In the genomic region with DNA sequence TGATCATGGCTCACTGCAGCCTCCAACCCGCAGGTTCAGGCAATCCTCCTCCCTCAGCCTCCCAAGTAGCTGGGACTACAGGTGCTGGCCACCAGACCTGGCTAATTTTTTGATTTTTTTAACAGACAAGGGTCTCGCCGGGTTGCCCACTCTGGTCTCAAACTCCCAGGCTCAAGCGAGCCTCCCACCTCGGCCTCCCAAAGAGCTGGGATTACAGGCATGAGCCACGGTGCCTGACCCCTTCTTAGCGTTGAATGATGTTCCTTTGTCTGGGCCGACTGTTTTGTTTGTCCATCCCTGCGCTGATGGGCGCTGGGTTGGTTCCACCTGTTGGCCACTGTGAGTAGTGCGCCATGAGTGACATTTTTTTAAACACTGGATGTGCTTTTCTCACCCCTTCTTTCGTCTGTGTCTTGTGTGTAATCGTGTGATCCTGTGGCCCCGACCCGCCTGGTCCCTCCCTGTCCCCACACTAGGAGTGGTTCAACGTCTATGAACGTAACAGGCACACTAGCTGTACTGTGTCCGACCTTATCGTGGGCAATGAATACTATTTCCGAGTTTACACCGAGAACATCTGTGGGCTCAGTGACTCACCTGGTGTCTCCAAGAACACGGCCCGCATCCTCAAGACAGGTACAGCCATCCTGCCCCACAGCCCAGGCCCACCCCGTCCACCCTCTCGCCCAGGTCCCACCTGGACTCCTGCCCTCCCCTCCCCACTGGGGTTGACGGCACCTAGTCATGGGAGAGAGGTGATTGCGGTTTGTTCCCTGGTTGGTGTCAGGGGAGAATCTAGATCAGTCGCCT, we compare ENCODE assay signal across 9 cellular contexts. TPM values are rescaled to one million over a fixed set of nuclear protein-coding genes. Genes with fewer than 3 reads are reported as not detected.
DNase-seq lines count a peak whose midpoint lies in the region; ATAC-seq and TF ChIP-seq lines count a peak whose summit lies in the region.
"Had no signal": no experiment of that assay in that cellular context is flagged by ENCODE, and none has a peak within 500 bp of the region (broad histone marks: within the 10 kb centered on the region; RNA-seq: fewer than 3 reads in every experiment).

No MANE protein-coding gene starts in this region.

- POLR2A ChIA-PET in activated CD4-positive, alpha-beta T cell treated with anti-CD3 and anti-CD28 coated beads, Interleukin-2, amount 10 ng/mL, durations not matched to agents 7 days and 5 days (lab: Charles Lee): no interaction called here

- DNase-seq in DMS114 treated with DMSO at 0.1 percent for 48 hours (lab: John Stamatoyannopoulos, UW; ENCODE audit: unreplicated experiment): peak; percentile 34
- DNase-seq in NCI-H526 (lab: John Stamatoyannopoulos, UW): peak; percentile 62 to 83
- peak; percentile 69 for DNase-seq in activated CD4-positive, alpha-beta T cell treated with anti-CD3 and anti-CD28 coated beads, Interleukin-2, amount 10 ng/mL, durations not matched to agents 7 days and 5 days
- DNase-seq in effector CD8-positive, alpha-beta T cell (lab: John Stamatoyannopoulos, UW): peak; percentile 36
- DNase-seq in mesothelial cell of epicardium (ENCODE audit: low spot score in 2 of 2, unreplicated experiment in 2 of 2): peak in 1 of 2 experiments; percentile 71
- DNase-seq in stimulated activated CD8-positive, alpha-beta memory T cell treated with anti-CD3 and anti-CD28 coated beads, Interleukin-7, amount 100 ng/mL, for 24 hours (ENCODE audit: low read depth): peak; percentile 41

- ATAC-seq in HG02759 (IDR thresholded peaks at IDR 0.05; ENCODE audit: unreplicated experiment): peak; percentile 59
- ATAC-seq in HG03439 (IDR thresholded peaks at IDR 0.05; ENCODE audit: unreplicated experiment): no peak

- CTCF ChIA-PET in activated CD4-positive, alpha-beta T cell treated with anti-CD3 and anti-CD28 coated beads, Interleukin-2, amount 10 ng/mL, durations not matched to agents 7 days and 5 days (lab: Charles Lee): interaction anchor here (0.7 to 2.3 kb wide), 9 partner anchors 8 to 104 kb away, joined by 3 to 17 read pairs (median 5); no protein-coding TSS in a partner anchor

- no peaks in the 10 kb centered on the region for H3K36me3 Mint-ChIP-seq in activated CD4-positive, alpha-beta T cell treated with anti-CD3 and anti-CD28 coated beads, Interleukin-2, amount 10 ng/mL, durations not matched to agents 7 days and 5 days (ENCODE audit: low read depth)
- no peaks in the 10 kb centered on the region for H3K36me3 Mint-ChIP-seq in mesothelial cell of epicardium

- H3K4me1 Mint-ChIP-seq in activated CD4-positive, alpha-beta T cell treated with anti-CD3 and anti-CD28 coated beads, Interleukin-2, amount 10 ng/mL, durations not matched to agents 7 days and 5 days: peaks cover 15% of the 10 kb centered on the region
- H3K4me1 Mint-ChIP-seq in mesothelial cell of epicardium: peaks cover 10% of the 10 kb centered on the region

- H3K27ac Mint-ChIP-seq in activated CD4-positive, alpha-beta T cell treated with anti-CD3 and anti-CD28 coated beads, Interleukin-2, amount 10 ng/mL, durations not matched to agents 7 days and 5 days: no peak overlapping the region
- no peak overlapping the region for H3K27ac Mint-ChIP-seq in mesothelial cell of epicardium
- H3K27ac Mint-ChIP-seq: activated naive CD8-positive, alpha-beta T cell had no signal

- H3K9me3 Mint-ChIP-seq in activated CD4-positive, alpha-beta T cell treated with anti-CD3 and anti-CD28 coated beads, Interleukin-2, amount 10 ng/mL, durations not matched to agents 7 days and 5 days: no peaks in the 10 kb centered on the region
- H3K9me3 Mint-ChIP-seq in mesothelial cell of epicardium: no peaks in the 10 kb centered on the region

- peaks cover 9% of the 10 kb centered on the region for H3K27me3 Mint-ChIP-seq in activated CD4-positive, alpha-beta T cell treated with anti-CD3 and anti-CD28 coated beads, Interleukin-2, amount 10 ng/mL, durations not matched to agents 7 days and 5 days
- H3K27me3 Mint-ChIP-seq in mesothelial cell of epicardium (ENCODE audit: low read depth): peaks cover 2% of the 10 kb centered on the region

- TF ChIP-seq CTCF in mesothelial cell of epicardium (IDR thresholded peaks at IDR 0.05; ENCODE audit: unreplicated experiment): peak; percentile 92

- no peak overlapping the region for H3K4me3 Mint-ChIP-seq in activated CD4-positive, alpha-beta T cell treated with anti-CD3 and anti-CD28 coated beads, Interleukin-2, amount 10 ng/mL, durations not matched to agents 7 days and 5 days
- H3K4me3 Mint-ChIP-seq in mesothelial cell of epicardium: no peak overlapping the region
- H3K4me3 Mint-ChIP-seq: activated naive CD8-positive, alpha-beta T cell had no signal

RNA-seq across cellular contexts. Expression of gene EMC10, which starts 15.0 kb away (rescaled TPM):
- total RNA-seq in activated CD4-positive, alpha-beta T cell treated with anti-CD3 and anti-CD28 coated beads, Interleukin-2, amount 10 ng/mL, durations not matched to agents 7 days and 5 days: 10 to 100 TPM; 57.8 to 64.9 TPM
- 175 to 181 TPM (median 176 TPM) in 3 replicates for total RNA-seq in mesothelial cell of epicardium

RNA-seq across cellular contexts. Expression of gene GARIN5A, which starts 15.4 kb away (rescaled TPM):
- not detected for total RNA-seq in activated CD4-positive, alpha-beta T cell treated with anti-CD3 and anti-CD28 coated beads, Interleukin-2, amount 10 ng/mL, durations not matched to agents 7 days and 5 days
- 10.1 to 12.7 TPM (median 11.5 TPM) in 3 replicates for total RNA-seq in mesothelial cell of epicardium

RNA-seq across cellular contexts. Expression of gene MYBPC2, which starts 28.6 kb away (rescaled TPM):
- total RNA-seq in activated CD4-positive, alpha-beta T cell treated with anti-CD3 and anti-CD28 coated beads, Interleukin-2, amount 10 ng/mL, durations not matched to agents 7 days and 5 days: not detected
- 0.89 to 1.9 TPM (median 1.2 TPM) in 3 replicates for total RNA-seq in mesothelial cell of epicardium

RNA-seq across cellular contexts. Expression of gene SPIB, which starts 42.5 kb away (rescaled TPM):
- total RNA-seq in activated CD4-positive, alpha-beta T cell treated with anti-CD3 and anti-CD28 coated beads, Interleukin-2, amount 10 ng/mL, durations not matched to agents 7 days and 5 days: under 1 TPM; 0.48 to 0.50 TPM
- 0.11 TPM in 1 of 3 replicates, not detected in the others for total RNA-seq in mesothelial cell of epicardium

RNA-seq across cellular contexts. Expression of gene JOSD2, which starts 49.7 kb away (rescaled TPM):
- total RNA-seq in activated CD4-positive, alpha-beta T cell treated with anti-CD3 and anti-CD28 coated beads, Interleukin-2, amount 10 ng/mL, durations not matched to agents 7 days and 5 days: 10 to 100 TPM; 35.7 to 42.0 TPM
- total RNA-seq in mesothelial cell of epicardium: 16.4 to 18.7 TPM (median 17.5 TPM) in 3 replicates
